Comparison of ENCODE assay signal across 12 cellular contexts in the genomic region with DNA sequence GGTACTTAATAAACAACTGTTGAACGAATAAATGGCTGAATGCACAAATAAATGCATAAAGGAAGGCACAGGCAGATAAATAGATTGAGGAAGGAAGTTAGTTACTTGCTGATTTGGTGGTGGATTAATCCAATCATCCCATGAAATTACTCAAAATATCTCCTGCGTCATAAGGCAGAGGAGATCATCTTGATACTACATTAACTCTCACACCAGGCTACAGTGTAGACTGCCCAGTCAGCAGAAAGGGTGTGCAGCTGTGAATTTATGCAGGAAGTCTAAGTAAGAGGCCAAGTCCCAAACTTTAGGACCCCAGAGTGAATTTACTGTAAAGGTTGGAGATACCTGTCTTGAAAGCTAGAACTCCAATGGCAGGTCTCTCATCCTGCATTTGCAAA. TPM values are rescaled to one million over a fixed set of nuclear protein-coding genes. Genes with fewer than 3 reads are reported as not detected.
A peak's percentile ranks its signal among the peaks of the same experiment; 100 is the strongest.
DNase-seq lines count a peak whose midpoint lies in the region; ATAC-seq and TF ChIP-seq lines count a peak whose summit lies in the region.
"Had no signal": no experiment of that assay in that cellular context is flagged by ENCODE, and none has a peak within 500 bp of the region (broad histone marks: within the 10 kb centered on the region; RNA-seq: fewer than 3 reads in every experiment).

No MANE protein-coding gene starts in this region.

- H3K27ac ChIP-seq in PC-3 (ENCODE audit: low read length) (peak overlapping the region; percentile 95), duodenal mucosa (ENCODE audit: low read depth, low read length) (peak overlapping the region; percentile 39), lower lobe of right lung (peak overlapping the region; percentile 44), stomach smooth muscle (ENCODE audit: low read length) (peak overlapping the region; percentile 78), Karpas-422 (ENCODE audit: low read length) (no peak overlapping the region)

- no peaks in the 10 kb centered on the region for H3F3A ChIP-seq in PC-3 (ENCODE audit: low read length, unreplicated experiment)

- no peaks in the 10 kb centered on the region for H3K9me3 ChIP-seq in PC-3 (ENCODE audit: low read length)
- H3K9me3 ChIP-seq in duodenal mucosa (ENCODE audit: control insufficient read depth in 1 of 2, low read length in 2 of 2) = no peaks in the 10 kb centered on the region
- no peaks in the 10 kb centered on the region for H3K9me3 ChIP-seq in lower lobe of right lung
- no peaks in the 10 kb centered on the region for H3K9me3 ChIP-seq in stomach smooth muscle (ENCODE audit: control insufficient read depth in 2 of 2, low read length in 2 of 2)
- no peaks in the 10 kb centered on the region for H3K9me3 ChIP-seq in Karpas-422 (ENCODE audit: low read length)

- H3K4me3 ChIP-seq in PC-3 (ENCODE audit: low read length) (no peak overlapping the region), duodenal mucosa (ENCODE audit: low read depth in 1 of 2, low read length in 2 of 2) (no peak overlapping the region), lower lobe of right lung (no peak overlapping the region), stomach smooth muscle (ENCODE audit: low read length in 2 of 2) (peak overlapping the region in 1 of 2 donors; percentile 47), Karpas-422 (ENCODE audit: low read length) (no peak overlapping the region)

- BruUV-seq in PC-3 (replicated peaks; lab: Mats Ljungman, UMichigan) = no TSS peak

- POLR2A ChIA-PET in PC-3 (lab: Charles Lee; ENCODE audit: unreplicated experiment) = no interaction called here
- POLR2A ChIA-PET in GM10248 (lab: Yijun Ruan, JAX) = no interaction called here

- DNase-seq in PC-3 = no peak
- no peak for DNase-seq in lower lobe of right lung
- no peak for DNase-seq in Karpas-422
- DNase-seq in NCI-H748 (lab: John Stamatoyannopoulos, UW; ENCODE audit: unreplicated experiment) = no peak
- DNase-seq in H4 (ENCODE audit: low spot score) = no peak
- DNase-seq in GM10248 (ENCODE audit: extremely low spot score) = no peak
- DNase-seq: activated naive CD4-positive, alpha-beta T cell; CD8-positive, alpha-beta T cell; NCI-H1436 had no signal

- CTCF ChIA-PET in PC-3 (lab: Charles Lee) = no interaction called here
- CTCF ChIA-PET in GM10248 (lab: Yijun Ruan, JAX) = interaction anchor here (0.9 to 1.2 kb wide), 2 partner anchors 20 to 298 kb away, joined by 3 read pairs; no protein-coding TSS in a partner anchor

- TF ChIP-seq CTCF in PC-3 (conservative IDR thresholded peaks at IDR 0.05; ENCODE audit: low read depth, low read length) (no peak), lower lobe of right lung (IDR thresholded peaks at IDR 0.05) (no peak), GM10248 (IDR thresholded peaks at IDR 0.05; ENCODE audit: control extremely low read depth, extremely low read depth, low read depth, missing control alignments) (no peak)

- H3K36me3 ChIP-seq in PC-3 (ENCODE audit: low read depth, low read length) (no peaks in the 10 kb centered on the region), duodenal mucosa (ENCODE audit: control insufficient read depth in 1 of 2, insufficient read depth in 2 of 2, low read length in 2 of 2) (no peaks in the 10 kb centered on the region), lower lobe of right lung (no peaks in the 10 kb centered on the region), stomach smooth muscle (ENCODE audit: control insufficient read depth in 2 of 2, insufficient read depth in 2 of 2, low read length in 2 of 2) (no peaks in the 10 kb centered on the region), Karpas-422 (ENCODE audit: insufficient read depth, low read length) (no peaks in the 10 kb centered on the region)

- H3K9me2 ChIP-seq in PC-3 (replicated peaks; ENCODE audit: low read length) (no peaks in the 10 kb centered on the region), Karpas-422 (replicated peaks; ENCODE audit: insufficient read depth, low read length) (no peaks in the 10 kb centered on the region)

- H3K4me1 ChIP-seq in PC-3 (ENCODE audit: insufficient read depth, low read length) (peaks cover 38% of the 10 kb centered on the region), duodenal mucosa (ENCODE audit: control insufficient read depth in 1 of 2, insufficient read depth in 2 of 2, low read length in 2 of 2) (peaks cover 0 to 15% of the 10 kb centered on the region in 2 donors), lower lobe of right lung (peaks cover 47% of the 10 kb centered on the region), stomach smooth muscle (ENCODE audit: control insufficient read depth, insufficient read depth, low read length) (peaks cover 51% of the 10 kb centered on the region), Karpas-422 (ENCODE audit: low read length) (no peaks in the 10 kb centered on the region)

- no peaks in the 10 kb centered on the region for H3K27me3 ChIP-seq in PC-3 (ENCODE audit: low read length)
- no peaks in the 10 kb centered on the region for H3K27me3 ChIP-seq in duodenal mucosa (ENCODE audit: control insufficient read depth in 1 of 2, insufficient read depth in 2 of 2, low read length in 2 of 2)
- no peaks in the 10 kb centered on the region for H3K27me3 ChIP-seq in lower lobe of right lung (ENCODE audit: low read depth)
- no peaks in the 10 kb centered on the region for H3K27me3 ChIP-seq in stomach smooth muscle (ENCODE audit: control insufficient read depth in 1 of 2, insufficient read depth in 2 of 2, low read length in 2 of 2)
- H3K27me3 ChIP-seq in Karpas-422 (ENCODE audit: low read length) = no peaks in the 10 kb centered on the region

- H4K20me1 ChIP-seq in PC-3 (ENCODE audit: low read length) (no peaks in the 10 kb centered on the region), Karpas-422 (ENCODE audit: insufficient read depth, low read depth, low read length) (no peaks in the 10 kb centered on the region)

- H2AFZ ChIP-seq in PC-3 (ENCODE audit: low read length) (no peak overlapping the region), Karpas-422 (ENCODE audit: low read length) (no peak overlapping the region)

- H3K79me2 ChIP-seq in PC-3 (ENCODE audit: low read length) (no peaks in the 10 kb centered on the region), Karpas-422 (ENCODE audit: low read length) (no peaks in the 10 kb centered on the region)

- intact Hi-C loops in PC-3 (cut with micrococcal nuclease) (no loop called here), lower lobe of right lung (cut with DNase I) (no loop called here)

- peak overlapping the region; percentile 72 for H3K9ac ChIP-seq in PC-3 (ENCODE audit: low read length)
- H3K9ac ChIP-seq in duodenal mucosa (ENCODE audit: low read depth in 1 of 2, low read length in 2 of 2) = no peak overlapping the region
- H3K9ac ChIP-seq in stomach smooth muscle (ENCODE audit: low read length in 2 of 2) = no peak overlapping the region
- no peak overlapping the region for H3K9ac ChIP-seq in Karpas-422 (ENCODE audit: low read length)

- H3K4me2 ChIP-seq in PC-3 (ENCODE audit: low read length) = peak overlapping the region; percentile 72
- no peak overlapping the region for H3K4me2 ChIP-seq in Karpas-422 (ENCODE audit: low read depth, low read length, poor library complexity, severe bottlenecking)

- ATAC-seq in PC-3 = no peak
- no peak for ATAC-seq in lower lobe of right lung
- ATAC-seq: CD8-positive, alpha-beta T cell had no signal

RNA-seq across cellular contexts. Expression of a gene that starts 38.6 kb away (rescaled TPM):
- 0.46 and 1.8 TPM in 2 replicates for total RNA-seq in PC-3 (2014; rRNA removed)
- total RNA-seq in lower lobe of right lung = 43.5 TPM
- total RNA-seq in Karpas-422 (2014; rRNA removed; shearing (Covaris generic); ENCODE audit: low replicate concordance) = 0.11 TPM in 1 of 2 replicates, not detected in the other
- 2.5 and 3.1 TPM in 2 replicates for total RNA-seq in H4 (2014; rRNA removed; shearing (Covaris generic))
- total RNA-seq: CD8-positive, alpha-beta T cell; T-helper 1 cell treated with Interleukin-12 subunit alpha and Interleukin-12 subunit beta and Interleukin-4 antibody, amounts not matched to agents 30 ng/mL and 1 ng/mL, for 36 hours had no signal

Comparison
In these comparisons a context has a peak if more than half of its experiments do, and no peak if none do; other contexts are left out.
1. RNA of a gene that starts 38.6 kb away (total RNA-seq): 43.5 TPM in lower lobe of right lung (single experiment); 2.5 to 3.1 TPM in H4, 0.46 to 1.8 TPM in PC-3 and 0.11 TPM in Karpas-422; every median in the first group is over 10 times any median in the second.